Comparison of ENCODE assay signal across 2 cellular contexts in genomic region chr7:143351574-143351973, GRCh38.
TF ChIP-seq lines count a peak whose summit lies in the region.

No MANE protein-coding gene starts in this region.

TF ChIP-seq in GM23338, 12 proteins besides CTCF, POLR2A, EP300 and RAD21 (continued from another document):
- TF ChIP-seq, protein P1, sequence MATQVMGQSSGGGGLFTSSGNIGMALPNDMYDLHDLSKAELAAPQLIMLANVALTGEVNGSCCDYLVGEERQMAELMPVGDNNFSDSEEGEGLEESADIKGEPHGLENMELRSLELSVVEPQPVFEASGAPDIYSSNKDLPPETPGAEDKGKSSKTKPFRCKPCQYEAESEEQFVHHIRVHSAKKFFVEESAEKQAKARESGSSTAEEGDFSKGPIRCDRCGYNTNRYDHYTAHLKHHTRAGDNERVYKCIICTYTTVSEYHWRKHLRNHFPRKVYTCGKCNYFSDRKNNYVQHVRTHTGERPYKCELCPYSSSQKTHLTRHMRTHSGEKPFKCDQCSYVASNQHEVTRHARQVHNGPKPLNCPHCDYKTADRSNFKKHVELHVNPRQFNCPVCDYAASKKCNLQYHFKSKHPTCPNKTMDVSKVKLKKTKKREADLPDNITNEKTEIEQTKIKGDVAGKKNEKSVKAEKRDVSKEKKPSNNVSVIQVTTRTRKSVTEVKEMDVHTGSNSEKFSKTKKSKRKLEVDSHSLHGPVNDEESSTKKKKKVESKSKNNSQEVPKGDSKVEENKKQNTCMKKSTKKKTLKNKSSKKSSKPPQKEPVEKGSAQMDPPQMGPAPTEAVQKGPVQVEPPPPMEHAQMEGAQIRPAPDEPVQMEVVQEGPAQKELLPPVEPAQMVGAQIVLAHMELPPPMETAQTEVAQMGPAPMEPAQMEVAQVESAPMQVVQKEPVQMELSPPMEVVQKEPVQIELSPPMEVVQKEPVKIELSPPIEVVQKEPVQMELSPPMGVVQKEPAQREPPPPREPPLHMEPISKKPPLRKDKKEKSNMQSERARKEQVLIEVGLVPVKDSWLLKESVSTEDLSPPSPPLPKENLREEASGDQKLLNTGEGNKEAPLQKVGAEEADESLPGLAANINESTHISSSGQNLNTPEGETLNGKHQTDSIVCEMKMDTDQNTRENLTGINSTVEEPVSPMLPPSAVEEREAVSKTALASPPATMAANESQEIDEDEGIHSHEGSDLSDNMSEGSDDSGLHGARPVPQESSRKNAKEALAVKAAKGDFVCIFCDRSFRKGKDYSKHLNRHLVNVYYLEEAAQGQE (IDR thresholded peaks at IDR 0.05; ENCODE audit: unreplicated experiment) = no peak
- TF ChIP-seq NANOG (IDR thresholded peaks at IDR 0.05; ENCODE audit: borderline replicate concordance) (no peak), JUNB (IDR thresholded peaks at IDR 0.05; ENCODE audit: unreplicated experiment) (no peak), ZNF114 (CRISPR knock-in tag; IDR thresholded peaks at IDR 0.05) (no peak), POLR2AphosphoS5 (IDR thresholded peaks at IDR 0.05; ENCODE audit: low read depth) (no peak), EZH2 (IDR thresholded peaks at IDR 0.05; ENCODE audit: low read depth, unreplicated experiment) (no peak), CREB1 (CRISPR knock-in tag; IDR thresholded peaks at IDR 0.05; ENCODE audit: low read depth) (no peak), STAT1 (IDR thresholded peaks at IDR 0.05; ENCODE audit: unreplicated experiment) (no peak)
- TF ChIP-seq, protein P2, sequence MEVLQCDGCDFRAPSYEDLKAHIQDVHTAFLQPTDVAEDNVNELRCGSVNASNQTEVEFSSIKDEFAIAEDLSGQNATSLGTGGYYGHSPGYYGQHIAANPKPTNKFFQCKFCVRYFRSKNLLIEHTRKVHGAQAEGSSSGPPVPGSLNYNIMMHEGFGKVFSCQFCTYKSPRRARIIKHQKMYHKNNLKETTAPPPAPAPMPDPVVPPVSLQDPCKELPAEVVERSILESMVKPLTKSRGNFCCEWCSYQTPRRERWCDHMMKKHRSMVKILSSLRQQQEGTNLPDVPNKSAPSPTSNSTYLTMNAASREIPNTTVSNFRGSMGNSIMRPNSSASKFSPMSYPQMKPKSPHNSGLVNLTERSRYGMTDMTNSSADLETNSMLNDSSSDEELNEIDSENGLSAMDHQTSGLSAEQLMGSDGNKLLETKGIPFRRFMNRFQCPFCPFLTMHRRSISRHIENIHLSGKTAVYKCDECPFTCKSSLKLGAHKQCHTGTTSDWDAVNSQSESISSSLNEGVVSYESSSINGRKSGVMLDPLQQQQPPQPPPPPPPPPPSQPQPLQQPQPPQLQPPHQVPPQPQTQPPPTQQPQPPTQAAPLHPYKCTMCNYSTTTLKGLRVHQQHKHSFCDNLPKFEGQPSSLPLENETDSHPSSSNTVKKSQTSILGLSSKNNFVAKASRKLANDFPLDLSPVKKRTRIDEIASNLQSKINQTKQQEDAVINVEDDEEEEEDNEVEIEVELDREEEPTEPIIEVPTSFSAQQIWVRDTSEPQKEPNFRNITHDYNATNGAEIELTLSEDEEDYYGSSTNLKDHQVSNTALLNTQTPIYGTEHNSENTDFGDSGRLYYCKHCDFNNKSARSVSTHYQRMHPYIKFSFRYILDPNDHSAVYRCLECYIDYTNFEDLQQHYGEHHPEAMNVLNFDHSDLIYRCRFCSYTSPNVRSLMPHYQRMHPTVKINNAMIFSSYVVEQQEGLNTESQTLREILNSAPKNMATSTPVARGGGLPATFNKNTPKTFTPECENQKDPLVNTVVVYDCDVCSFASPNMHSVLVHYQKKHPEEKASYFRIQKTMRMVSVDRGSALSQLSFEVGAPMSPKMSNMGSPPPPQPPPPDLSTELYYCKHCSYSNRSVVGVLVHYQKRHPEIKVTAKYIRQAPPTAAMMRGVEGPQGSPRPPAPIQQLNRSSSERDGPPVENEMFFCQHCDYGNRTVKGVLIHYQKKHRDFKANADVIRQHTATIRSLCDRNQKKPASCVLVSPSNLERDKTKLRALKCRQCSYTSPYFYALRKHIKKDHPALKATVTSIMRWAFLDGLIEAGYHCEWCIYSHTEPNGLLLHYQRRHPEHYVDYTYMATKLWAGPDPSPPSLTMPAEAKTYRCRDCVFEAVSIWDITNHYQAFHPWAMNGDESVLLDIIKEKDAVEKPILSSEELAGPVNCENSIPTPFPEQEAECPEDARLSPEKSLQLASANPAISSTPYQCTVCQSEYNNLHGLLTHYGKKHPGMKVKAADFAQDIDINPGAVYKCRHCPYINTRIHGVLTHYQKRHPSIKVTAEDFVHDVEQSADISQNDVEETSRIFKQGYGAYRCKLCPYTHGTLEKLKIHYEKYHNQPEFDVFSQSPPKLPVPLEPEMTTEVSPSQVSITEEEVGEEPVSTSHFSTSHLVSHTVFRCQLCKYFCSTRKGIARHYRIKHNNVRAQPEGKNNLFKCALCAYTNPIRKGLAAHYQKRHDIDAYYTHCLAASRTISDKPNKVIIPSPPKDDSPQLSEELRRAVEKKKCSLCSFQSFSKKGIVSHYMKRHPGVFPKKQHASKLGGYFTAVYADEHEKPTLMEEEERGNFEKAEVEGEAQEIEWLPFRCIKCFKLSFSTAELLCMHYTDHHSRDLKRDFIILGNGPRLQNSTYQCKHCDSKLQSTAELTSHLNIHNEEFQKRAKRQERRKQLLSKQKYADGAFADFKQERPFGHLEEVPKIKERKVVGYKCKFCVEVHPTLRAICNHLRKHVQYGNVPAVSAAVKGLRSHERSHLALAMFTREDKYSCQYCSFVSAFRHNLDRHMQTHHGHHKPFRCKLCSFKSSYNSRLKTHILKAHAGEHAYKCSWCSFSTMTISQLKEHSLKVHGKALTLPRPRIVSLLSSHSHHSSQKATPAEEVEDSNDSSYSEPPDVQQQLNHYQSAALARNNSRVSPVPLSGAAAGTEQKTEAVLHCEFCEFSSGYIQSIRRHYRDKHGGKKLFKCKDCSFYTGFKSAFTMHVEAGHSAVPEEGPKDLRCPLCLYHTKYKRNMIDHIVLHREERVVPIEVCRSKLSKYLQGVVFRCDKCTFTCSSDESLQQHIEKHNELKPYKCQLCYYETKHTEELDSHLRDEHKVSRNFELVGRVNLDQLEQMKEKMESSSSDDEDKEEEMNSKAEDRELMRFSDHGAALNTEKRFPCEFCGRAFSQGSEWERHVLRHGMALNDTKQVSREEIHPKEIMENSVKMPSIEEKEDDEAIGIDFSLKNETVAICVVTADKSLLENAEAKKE (CRISPR knock-in tag; IDR thresholded peaks at IDR 0.05) = no peak

TF ChIP-seq in WTC11, 78 proteins besides CTCF, POLR2A, EP300 and RAD21 (continued from another document):
- TF ChIP-seq, protein P3, sequence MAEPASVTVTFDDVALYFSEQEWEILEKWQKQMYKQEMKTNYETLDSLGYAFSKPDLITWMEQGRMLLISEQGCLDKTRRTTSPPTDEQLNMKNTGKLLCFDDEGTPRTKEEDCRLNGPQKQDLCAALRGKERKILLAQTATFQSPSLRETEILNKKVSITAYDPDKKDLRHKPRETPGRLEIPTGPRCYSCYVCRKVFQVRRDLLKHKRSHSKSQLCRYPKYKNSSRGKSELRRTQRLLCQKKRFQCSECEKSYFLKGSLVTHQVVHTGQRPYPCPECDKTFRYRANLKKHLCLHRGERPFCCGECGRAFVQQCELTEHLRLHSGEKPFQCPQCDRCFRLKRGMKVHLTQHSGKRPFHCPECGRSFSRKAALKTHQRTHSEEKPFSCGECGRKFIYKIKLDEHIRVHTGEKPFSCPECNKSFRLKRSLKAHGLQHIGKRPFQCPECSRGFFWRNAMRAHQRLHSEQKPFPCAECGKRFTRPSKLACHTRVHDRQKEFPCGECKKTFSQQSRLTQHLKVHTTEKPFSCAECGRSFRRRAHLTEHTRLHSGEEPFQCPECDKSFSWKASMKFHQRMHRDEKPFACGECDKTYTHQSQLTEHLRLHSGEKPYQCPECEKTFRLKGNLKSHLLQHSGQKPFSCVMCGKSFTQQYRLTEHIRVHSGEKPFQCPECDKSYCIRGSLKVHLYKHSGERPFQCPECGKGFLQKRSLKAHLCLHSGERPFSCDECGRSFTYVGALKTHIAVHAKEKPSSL (CRISPR knock-in tag; conservative IDR thresholded peaks at IDR 0.05) = no peak
- TF ChIP-seq MAX (CRISPR knock-in tag; IDR thresholded peaks at IDR 0.05) = no peak
TF ChIP-seq in WTC11: peak in this region for 0.
